ENCODE assay signal across 1 cellular context in the genomic region with DNA sequence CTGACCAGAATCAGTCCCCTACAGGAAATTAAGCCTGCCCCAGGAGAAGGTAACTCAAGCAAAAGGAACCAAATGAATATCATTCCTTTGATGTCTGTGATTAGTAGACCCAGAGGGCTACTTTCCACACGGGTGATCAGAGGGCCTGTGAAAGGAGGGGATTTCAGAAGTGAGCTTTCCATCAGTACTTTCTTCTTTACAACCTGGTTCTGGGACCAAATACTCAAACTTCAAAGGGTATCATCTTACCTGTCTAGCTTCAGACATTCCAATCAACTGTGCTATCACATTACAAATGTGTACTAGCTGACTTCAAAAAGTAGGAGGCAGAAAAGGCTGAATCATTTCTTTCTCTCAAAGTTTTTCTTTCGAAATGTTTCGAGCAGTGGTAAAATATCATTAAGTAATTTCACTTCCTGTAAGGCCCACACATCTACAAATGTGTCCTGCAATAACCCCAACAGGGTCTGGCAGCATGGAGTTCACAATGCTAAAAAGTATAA.
TF ChIP-seq lines count a peak whose summit lies in the region.

No MANE protein-coding gene starts in this region.

TF ChIP-seq in HepG2, 621 proteins besides CTCF, POLR2A, EP300 and RAD21 (continued from another document):
- TF ChIP-seq, protein P1, sequence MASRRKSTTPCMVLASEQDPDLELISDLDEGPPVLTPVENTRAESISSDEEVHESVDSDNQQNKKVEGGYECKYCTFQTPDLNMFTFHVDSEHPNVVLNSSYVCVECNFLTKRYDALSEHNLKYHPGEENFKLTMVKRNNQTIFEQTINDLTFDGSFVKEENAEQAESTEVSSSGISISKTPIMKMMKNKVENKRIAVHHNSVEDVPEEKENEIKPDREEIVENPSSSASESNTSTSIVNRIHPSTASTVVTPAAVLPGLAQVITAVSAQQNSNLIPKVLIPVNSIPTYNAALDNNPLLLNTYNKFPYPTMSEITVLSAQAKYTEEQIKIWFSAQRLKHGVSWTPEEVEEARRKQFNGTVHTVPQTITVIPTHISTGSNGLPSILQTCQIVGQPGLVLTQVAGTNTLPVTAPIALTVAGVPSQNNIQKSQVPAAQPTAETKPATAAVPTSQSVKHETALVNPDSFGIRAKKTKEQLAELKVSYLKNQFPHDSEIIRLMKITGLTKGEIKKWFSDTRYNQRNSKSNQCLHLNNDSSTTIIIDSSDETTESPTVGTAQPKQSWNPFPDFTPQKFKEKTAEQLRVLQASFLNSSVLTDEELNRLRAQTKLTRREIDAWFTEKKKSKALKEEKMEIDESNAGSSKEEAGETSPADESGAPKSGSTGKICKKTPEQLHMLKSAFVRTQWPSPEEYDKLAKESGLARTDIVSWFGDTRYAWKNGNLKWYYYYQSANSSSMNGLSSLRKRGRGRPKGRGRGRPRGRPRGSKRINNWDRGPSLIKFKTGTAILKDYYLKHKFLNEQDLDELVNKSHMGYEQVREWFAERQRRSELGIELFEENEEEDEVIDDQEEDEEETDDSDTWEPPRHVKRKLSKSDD (CRISPR knock-in tag; IDR thresholded peaks at IDR 0.05; ENCODE audit: low read depth) = no peak
- TF ChIP-seq TCF7 (IDR thresholded peaks at IDR 0.05; ENCODE audit: low read depth) (peak; percentile 76), RBFOX2 (IDR thresholded peaks at IDR 0.05; ENCODE audit: low read depth, low read length) (no peak), CHCHD3 (CRISPR knock-in tag; IDR thresholded peaks at IDR 0.05) (no peak), ZSCAN25 (CRISPR knock-in tag; IDR thresholded peaks at IDR 0.05) (no peak), ZNF562 (CRISPR knock-in tag; IDR thresholded peaks at IDR 0.05; ENCODE audit: borderline replicate concordance) (no peak), ZEB1 (IDR thresholded peaks at IDR 0.05; ENCODE audit: insufficient replicate concordance, low read depth) (peak; percentile 51), ZSCAN9 (CRISPR knock-in tag; IDR thresholded peaks at IDR 0.05; ENCODE audit: borderline replicate concordance) (no peak), ZNF33A (CRISPR knock-in tag; IDR thresholded peaks at IDR 0.05; ENCODE audit: borderline replicate concordance) (no peak), NFE2 (CRISPR knock-in tag; IDR thresholded peaks at IDR 0.05) (no peak), SIX1 (CRISPR knock-in tag; IDR thresholded peaks at IDR 0.05; ENCODE audit: borderline replicate concordance) (peak; percentile 97), CBX5 (CRISPR knock-in tag; IDR thresholded peaks at IDR 0.05; ENCODE audit: borderline replicate concordance) (no peak), SP4 (CRISPR knock-in tag; IDR thresholded peaks at IDR 0.05) (no peak), ZFP36L1 (CRISPR knock-in tag; IDR thresholded peaks at IDR 0.05) (no peak), ZNF850 (CRISPR knock-in tag; conservative IDR thresholded peaks at IDR 0.05) (no peak), ZNF766 (CRISPR knock-in tag; IDR thresholded peaks at IDR 0.05; ENCODE audit: borderline replicate concordance) (no peak), ZNF7 (CRISPR knock-in tag; IDR thresholded peaks at IDR 0.05) (no peak), BCL6 (CRISPR knock-in tag; IDR thresholded peaks at IDR 0.05) (peak; percentile 35; the same call in 1 of the 2 replicates), CBFB (CRISPR knock-in tag; IDR thresholded peaks at IDR 0.05) (no peak), SOX13 (IDR thresholded peaks at IDR 0.05) (no peak), SOX13 (CRISPR knock-in tag; conservative IDR thresholded peaks at IDR 0.05 in 1 of 2, IDR thresholded peaks at IDR 0.05 in 1 of 2) (0 out of 4 replicates have a peak, but pooled peaks of 1 of the 2 experiments have one; percentile 25), PLRG1 (conservative IDR thresholded peaks at IDR 0.05) (no peak), SRSF9 (IDR thresholded peaks at IDR 0.05; ENCODE audit: borderline replicate concordance, insufficient read depth, low read depth, low read length, poor library complexity, severe bottlenecking) (no peak), PHF8 (CRISPR knock-in tag; IDR thresholded peaks at IDR 0.05) (no peak), SMARCE1 (IDR thresholded peaks at IDR 0.05; ENCODE audit: borderline replicate concordance) (no peak), ZNF12 (CRISPR knock-in tag; IDR thresholded peaks at IDR 0.05) (no peak)
- TF ChIP-seq, protein P2, sequence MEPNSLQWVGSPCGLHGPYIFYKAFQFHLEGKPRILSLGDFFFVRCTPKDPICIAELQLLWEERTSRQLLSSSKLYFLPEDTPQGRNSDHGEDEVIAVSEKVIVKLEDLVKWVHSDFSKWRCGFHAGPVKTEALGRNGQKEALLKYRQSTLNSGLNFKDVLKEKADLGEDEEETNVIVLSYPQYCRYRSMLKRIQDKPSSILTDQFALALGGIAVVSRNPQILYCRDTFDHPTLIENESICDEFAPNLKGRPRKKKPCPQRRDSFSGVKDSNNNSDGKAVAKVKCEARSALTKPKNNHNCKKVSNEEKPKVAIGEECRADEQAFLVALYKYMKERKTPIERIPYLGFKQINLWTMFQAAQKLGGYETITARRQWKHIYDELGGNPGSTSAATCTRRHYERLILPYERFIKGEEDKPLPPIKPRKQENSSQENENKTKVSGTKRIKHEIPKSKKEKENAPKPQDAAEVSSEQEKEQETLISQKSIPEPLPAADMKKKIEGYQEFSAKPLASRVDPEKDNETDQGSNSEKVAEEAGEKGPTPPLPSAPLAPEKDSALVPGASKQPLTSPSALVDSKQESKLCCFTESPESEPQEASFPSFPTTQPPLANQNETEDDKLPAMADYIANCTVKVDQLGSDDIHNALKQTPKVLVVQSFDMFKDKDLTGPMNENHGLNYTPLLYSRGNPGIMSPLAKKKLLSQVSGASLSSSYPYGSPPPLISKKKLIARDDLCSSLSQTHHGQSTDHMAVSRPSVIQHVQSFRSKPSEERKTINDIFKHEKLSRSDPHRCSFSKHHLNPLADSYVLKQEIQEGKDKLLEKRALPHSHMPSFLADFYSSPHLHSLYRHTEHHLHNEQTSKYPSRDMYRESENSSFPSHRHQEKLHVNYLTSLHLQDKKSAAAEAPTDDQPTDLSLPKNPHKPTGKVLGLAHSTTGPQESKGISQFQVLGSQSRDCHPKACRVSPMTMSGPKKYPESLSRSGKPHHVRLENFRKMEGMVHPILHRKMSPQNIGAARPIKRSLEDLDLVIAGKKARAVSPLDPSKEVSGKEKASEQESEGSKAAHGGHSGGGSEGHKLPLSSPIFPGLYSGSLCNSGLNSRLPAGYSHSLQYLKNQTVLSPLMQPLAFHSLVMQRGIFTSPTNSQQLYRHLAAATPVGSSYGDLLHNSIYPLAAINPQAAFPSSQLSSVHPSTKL (CRISPR knock-in tag; IDR thresholded peaks at IDR 0.05) = peak; percentile 29; the same call in 1 of the 2 replicates
- TF ChIP-seq, protein P3, sequence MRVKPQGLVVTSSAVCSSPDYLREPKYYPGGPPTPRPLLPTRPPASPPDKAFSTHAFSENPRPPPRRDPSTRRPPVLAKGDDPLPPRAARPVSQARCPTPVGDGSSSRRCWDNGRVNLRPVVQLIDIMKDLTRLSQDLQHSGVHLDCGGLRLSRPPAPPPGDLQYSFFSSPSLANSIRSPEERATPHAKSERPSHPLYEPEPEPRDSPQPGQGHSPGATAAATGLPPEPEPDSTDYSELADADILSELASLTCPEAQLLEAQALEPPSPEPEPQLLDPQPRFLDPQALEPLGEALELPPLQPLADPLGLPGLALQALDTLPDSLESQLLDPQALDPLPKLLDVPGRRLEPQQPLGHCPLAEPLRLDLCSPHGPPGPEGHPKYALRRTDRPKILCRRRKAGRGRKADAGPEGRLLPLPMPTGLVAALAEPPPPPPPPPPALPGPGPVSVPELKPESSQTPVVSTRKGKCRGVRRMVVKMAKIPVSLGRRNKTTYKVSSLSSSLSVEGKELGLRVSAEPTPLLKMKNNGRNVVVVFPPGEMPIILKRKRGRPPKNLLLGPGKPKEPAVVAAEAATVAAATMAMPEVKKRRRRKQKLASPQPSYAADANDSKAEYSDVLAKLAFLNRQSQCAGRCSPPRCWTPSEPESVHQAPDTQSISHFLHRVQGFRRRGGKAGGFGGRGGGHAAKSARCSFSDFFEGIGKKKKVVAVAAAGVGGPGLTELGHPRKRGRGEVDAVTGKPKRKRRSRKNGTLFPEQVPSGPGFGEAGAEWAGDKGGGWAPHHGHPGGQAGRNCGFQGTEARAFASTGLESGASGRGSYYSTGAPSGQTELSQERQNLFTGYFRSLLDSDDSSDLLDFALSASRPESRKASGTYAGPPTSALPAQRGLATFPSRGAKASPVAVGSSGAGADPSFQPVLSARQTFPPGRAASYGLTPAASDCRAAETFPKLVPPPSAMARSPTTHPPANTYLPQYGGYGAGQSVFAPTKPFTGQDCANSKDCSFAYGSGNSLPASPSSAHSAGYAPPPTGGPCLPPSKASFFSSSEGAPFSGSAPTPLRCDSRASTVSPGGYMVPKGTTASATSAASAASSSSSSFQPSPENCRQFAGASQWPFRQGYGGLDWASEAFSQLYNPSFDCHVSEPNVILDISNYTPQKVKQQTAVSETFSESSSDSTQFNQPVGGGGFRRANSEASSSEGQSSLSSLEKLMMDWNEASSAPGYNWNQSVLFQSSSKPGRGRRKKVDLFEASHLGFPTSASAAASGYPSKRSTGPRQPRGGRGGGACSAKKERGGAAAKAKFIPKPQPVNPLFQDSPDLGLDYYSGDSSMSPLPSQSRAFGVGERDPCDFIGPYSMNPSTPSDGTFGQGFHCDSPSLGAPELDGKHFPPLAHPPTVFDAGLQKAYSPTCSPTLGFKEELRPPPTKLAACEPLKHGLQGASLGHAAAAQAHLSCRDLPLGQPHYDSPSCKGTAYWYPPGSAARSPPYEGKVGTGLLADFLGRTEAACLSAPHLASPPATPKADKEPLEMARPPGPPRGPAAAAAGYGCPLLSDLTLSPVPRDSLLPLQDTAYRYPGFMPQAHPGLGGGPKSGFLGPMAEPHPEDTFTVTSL (CRISPR knock-in tag; IDR thresholded peaks at IDR 0.05; ENCODE audit: borderline replicate concordance) = no peak
- TF ChIP-seq, protein P4, sequence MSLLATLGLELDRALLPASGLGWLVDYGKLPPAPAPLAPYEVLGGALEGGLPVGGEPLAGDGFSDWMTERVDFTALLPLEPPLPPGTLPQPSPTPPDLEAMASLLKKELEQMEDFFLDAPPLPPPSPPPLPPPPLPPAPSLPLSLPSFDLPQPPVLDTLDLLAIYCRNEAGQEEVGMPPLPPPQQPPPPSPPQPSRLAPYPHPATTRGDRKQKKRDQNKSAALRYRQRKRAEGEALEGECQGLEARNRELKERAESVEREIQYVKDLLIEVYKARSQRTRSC (CRISPR knock-in tag; IDR thresholded peaks at IDR 0.05; ENCODE audit: low read depth) = no peak
- TF ChIP-seq, protein P5, sequence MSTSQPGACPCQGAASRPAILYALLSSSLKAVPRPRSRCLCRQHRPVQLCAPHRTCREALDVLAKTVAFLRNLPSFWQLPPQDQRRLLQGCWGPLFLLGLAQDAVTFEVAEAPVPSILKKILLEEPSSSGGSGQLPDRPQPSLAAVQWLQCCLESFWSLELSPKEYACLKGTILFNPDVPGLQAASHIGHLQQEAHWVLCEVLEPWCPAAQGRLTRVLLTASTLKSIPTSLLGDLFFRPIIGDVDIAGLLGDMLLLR (CRISPR knock-in tag; IDR thresholded peaks at IDR 0.05) = no peak
- TF ChIP-seq, protein P6, sequence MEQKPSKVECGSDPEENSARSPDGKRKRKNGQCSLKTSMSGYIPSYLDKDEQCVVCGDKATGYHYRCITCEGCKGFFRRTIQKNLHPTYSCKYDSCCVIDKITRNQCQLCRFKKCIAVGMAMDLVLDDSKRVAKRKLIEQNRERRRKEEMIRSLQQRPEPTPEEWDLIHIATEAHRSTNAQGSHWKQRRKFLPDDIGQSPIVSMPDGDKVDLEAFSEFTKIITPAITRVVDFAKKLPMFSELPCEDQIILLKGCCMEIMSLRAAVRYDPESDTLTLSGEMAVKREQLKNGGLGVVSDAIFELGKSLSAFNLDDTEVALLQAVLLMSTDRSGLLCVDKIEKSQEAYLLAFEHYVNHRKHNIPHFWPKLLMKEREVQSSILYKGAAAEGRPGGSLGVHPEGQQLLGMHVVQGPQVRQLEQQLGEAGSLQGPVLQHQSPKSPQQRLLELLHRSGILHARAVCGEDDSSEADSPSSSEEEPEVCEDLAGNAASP (CRISPR knock-in tag; IDR thresholded peaks at IDR 0.05; ENCODE audit: borderline replicate concordance) = peak; percentile 53; the same call in 1 of the 2 replicates
TF ChIP-seq in HepG2: peak in this region for 11.
